ENCODE assay signal across 12 cellular contexts in genomic region chr6:100464162-100464851, GRCh38. TPM values are rescaled to one million over a fixed set of nuclear protein-coding genes. Genes with fewer than 3 reads are reported as not detected.
A peak's percentile ranks its signal among the peaks of the same experiment; 100 is the strongest.
DNase-seq lines count a peak whose midpoint lies in the region; TF ChIP-seq lines count a peak whose summit lies in the region.
"Had no signal": no experiment of that assay in that cellular context is flagged by ENCODE, and none has a peak within 500 bp of the region (broad histone marks: within the 10 kb centered on the region; RNA-seq: fewer than 3 reads in every experiment).

No MANE protein-coding gene starts in this region.

- DNase-seq in NCI-H1436 (lab: John Stamatoyannopoulos, UW) (peak; percentile 35), NCI-H1436 treated with DMSO at 0.1 percent for 48 hours (lab: John Stamatoyannopoulos, UW) (no peak), M059J (ENCODE audit: low read depth) (peak; percentile 44), foreskin fibroblast (peak in 1 of 2 donors; percentile 43), retinal pigment epithelial cell (ENCODE audit: low read depth) (no peak), T-helper 2 cell (no peak), COLO668 (lab: John Stamatoyannopoulos, UW; ENCODE audit: unreplicated experiment) (no peak), cortex of kidney (lab: John Stamatoyannopoulos, UW) (no peak)
- DNase-seq: foreskin melanocyte, NCI-H2029 treated with DMSO at 0.1 percent for 48 hours, occipital lobe had no signal

- H3K4me3 ChIP-seq in foreskin fibroblast (ENCODE audit: low read depth in 1 of 2, low read length in 2 of 2): peak overlapping the region; percentile 71 to 96
- H3K4me3 ChIP-seq in retinal pigment epithelial cell (ENCODE audit: low read length): peak overlapping the region; percentile 34

- TF ChIP-seq CTCF in foreskin fibroblast (IDR thresholded peaks at IDR 0.05; ENCODE audit: low read depth, low read length) (no peak), retinal pigment epithelial cell (conservative IDR thresholded peaks at IDR 0.05; ENCODE audit: low read depth, low read length) (no peak)

RNA-seq across cellular contexts. Expression of gene SIM1, which starts 0.4 kb away (rescaled TPM):
- total RNA-seq in M059J (2014; rRNA removed; shearing (Covaris generic)): 6.0 and 7.8 TPM in 2 replicates
- total RNA-seq: adrenal gland, occipital lobe had no signal

Comparison
In these comparisons a context has a peak if more than half of its experiments do, and no peak if none do; other contexts are left out.
1. DNase-seq: peak in NCI-H1436 (single experiment) and M059J (single experiment); none in NCI-H1436 treated with DMSO at 0.1 percent for 48 hours (single experiment), retinal pigment epithelial cell (single experiment), T-helper 2 cell (0 of 5), COLO668 (single experiment) and cortex of kidney (single experiment).